Comparison of ENCODE assay signal across 7 cellular contexts in genomic region chr2:214062279-214062678, GRCh38.
DNase-seq lines count a peak whose midpoint lies in the region; ATAC-seq and TF ChIP-seq lines count a peak whose summit lies in the region.
"Not testable (repeated sequence)": the region's sequence is repeated elsewhere in the genome, so short reads cannot be mapped to it uniquely, and the experiment has no call there.

No MANE protein-coding gene starts in this region.

- H3K27me3 ChIP-seq in OCI-LY3 (ENCODE audit: low read depth, low read length) = not testable (repeated sequence)

- not testable (repeated sequence) for H3K9me3 ChIP-seq in OCI-LY3 (ENCODE audit: insufficient read depth, low read length)

- H3K4me3 ChIP-seq in GM12865 (ENCODE audit: low read depth, low read length); OCI-LY3 (ENCODE audit: low read length): not testable (repeated sequence)

- TF ChIP-seq CTCF in GM12865 (IDR thresholded peaks at IDR 0.05; ENCODE audit: insufficient read depth, low read depth, low read length, missing control alignments); OCI-LY3 (IDR thresholded peaks at IDR 0.05; ENCODE audit: low read depth, low read length): not testable (repeated sequence)

- DNase-seq in GM12865 (ENCODE audit: low read depth) = peak; percentile 13

- H3K4me2 ChIP-seq in OCI-LY3 (ENCODE audit: low read length) = 0 out of 2 replicates have a peak overlapping the region, but pooled peaks have one; percentile 18

- not testable (repeated sequence) for H3K36me3 ChIP-seq in OCI-LY3 (replicated peaks; ENCODE audit: low read depth, low read length)

- H3K9ac ChIP-seq in OCI-LY3 (ENCODE audit: low read length) = not testable (repeated sequence)

- not testable (repeated sequence) for H3K27ac ChIP-seq in OCI-LY3 (ENCODE audit: low read length)

- H4K20me1 ChIP-seq in OCI-LY3 (ENCODE audit: insufficient read depth, low read length) = not testable (repeated sequence)

- ATAC-seq in GM18508 (IDR thresholded peaks at IDR 0.05; ENCODE audit: insufficient read depth, unreplicated experiment) = peak; percentile 46
- peak; percentile 64 for ATAC-seq in GM18870 (IDR thresholded peaks at IDR 0.05; ENCODE audit: unreplicated experiment)
- ATAC-seq in GM19043 (IDR thresholded peaks at IDR 0.05; ENCODE audit: low read depth, unreplicated experiment) = peak; percentile 44
- peak; percentile 49 for ATAC-seq in HG02981 (IDR thresholded peaks at IDR 0.05; ENCODE audit: unreplicated experiment)
- ATAC-seq in HG03442 (IDR thresholded peaks at IDR 0.05; ENCODE audit: unreplicated experiment) = peak; percentile 49

- not testable (repeated sequence) for H2AFZ ChIP-seq in OCI-LY3 (ENCODE audit: low read depth, low read length)

- H3K4me1 ChIP-seq in OCI-LY3 (ENCODE audit: low read length) = peaks cover 14% of the 10 kb centered on the region

- H3K79me2 ChIP-seq in OCI-LY3 (ENCODE audit: low read length) = not testable (repeated sequence)
